In genomic region chr19:46824887-46825730, GRCh38 we compare ENCODE assay signal across 9 cellular contexts. TPM values are rescaled to one million over a fixed set of nuclear protein-coding genes. Genes with fewer than 3 reads are reported as not detected.
DNase-seq lines count a peak whose midpoint lies in the region; FAIRE-seq and TF ChIP-seq lines count a peak whose summit lies in the region.
"Had no signal": no experiment of that assay in that cellular context is flagged by ENCODE, and none has a peak within 500 bp of the region (broad histone marks: within the 10 kb centered on the region; RNA-seq: fewer than 3 reads in every experiment).

No MANE protein-coding gene starts in this region.

- peak overlapping the region in 3 of 4 donors; percentile 48 to 75 (median 51) for H3K27ac ChIP-seq in Peyer's patch
- H3K27ac ChIP-seq: SJCRH30 had no signal

- H3K36me3 Mint-ChIP-seq in immature natural killer cell = no peaks in the 10 kb centered on the region

- H3K4me1 ChIP-seq in Peyer's patch = peaks cover 7 to 23% (median 14%) of the 10 kb centered on the region in 4 donors

- no peak for TF ChIP-seq POLR2A in Peyer's patch (IDR thresholded peaks at IDR 0.05)

- DNase-seq in AG09309 (ENCODE audit: low read depth) = no peak
- peak in 1 of 3 donors; percentile 35 for DNase-seq in Peyer's patch
- peak in 1 of 3 donors; percentile 38 for DNase-seq in immature natural killer cell
- DNase-seq in NCI-H1694 (lab: John Stamatoyannopoulos, UW) = no peak
- DNase-seq in stimulated activated CD4-positive, alpha-beta T cell treated with anti-CD3 and anti-CD28 coated beads, Interleukin-12 subunit alpha, Interleukin-12 subunit beta, amount 100 ng/mL, for 4 hours = no peak
- no peak for DNase-seq in activated CD4-positive, alpha-beta T cell treated with anti-CD3 and anti-CD28 coated beads for 1 hour
- no peak for DNase-seq in D721Med (ENCODE audit: insufficient read length, low spot score)
- DNase-seq: SJCRH30 had no signal

- no peaks in the 10 kb centered on the region for H3K27me3 ChIP-seq in Peyer's patch
- H3K27me3 ChIP-seq: SJCRH30 had no signal

- no peaks in the 10 kb centered on the region for H3K9me3 Mint-ChIP-seq in immature natural killer cell

- no peaks in the 10 kb centered on the region for H3K9me3 ChIP-seq in Peyer's patch
- H3K9me3 ChIP-seq: SJCRH30 had no signal

- H3K4me1 Mint-ChIP-seq in immature natural killer cell = peaks cover 17 to 26% of the 10 kb centered on the region in 2 donors

- H3K4me3 Mint-ChIP-seq in immature natural killer cell = peak overlapping the region in 2 of 5 donors; percentile 3 to 18

- no peaks in the 10 kb centered on the region for H3K36me3 ChIP-seq in Peyer's patch
- H3K36me3 ChIP-seq: SJCRH30 had no signal

- H3K4me3 ChIP-seq in AG09309 (ENCODE audit: control insufficient read depth, low read depth, low read length) (no peak overlapping the region), Peyer's patch (no peak overlapping the region)
- H3K4me3 ChIP-seq: SJCRH30 had no signal

- TF ChIP-seq CTCF in AG09309 (IDR thresholded peaks at IDR 0.05; ENCODE audit: control insufficient read depth, insufficient read depth, low read depth, low read length, missing control alignments) = peak; percentile 13
- TF ChIP-seq CTCF in GM12872 (IDR thresholded peaks at IDR 0.05; ENCODE audit: insufficient read depth, low read depth, low read length) = 0 out of 3 replicates have a peak, but pooled peaks have one; percentile 8
- TF ChIP-seq CTCF in Peyer's patch (IDR thresholded peaks at IDR 0.05) = peak in 1 of 6 experiments; percentile 28
- no peak for TF ChIP-seq CTCF in D721Med (IDR thresholded peaks at IDR 0.05; ENCODE audit: insufficient read depth, missing control alignments)

- peak overlapping the region; percentile 5 to 75 (median 58) for H3K27ac Mint-ChIP-seq in immature natural killer cell

- peaks cover 0 to 2% (median 0%) of the 10 kb centered on the region in 3 donors for H3K27me3 Mint-ChIP-seq in immature natural killer cell (ENCODE audit: low read depth in 3 of 3)

- FAIRE-seq in D721Med (lab: Jason Lieb, UNC) = no peak

RNA-seq across cellular contexts. Expression of gene AP2S1, which starts 25.5 kb away (rescaled TPM):
- 10 to 100 TPM; 56.9 to 83.6 (median 64.5) TPM for total RNA-seq in Peyer's patch
- polyA plus RNA-seq in immature natural killer cell = 100 to 1,000 TPM in 1 of 3 donors, 10 to 100 TPM in 2; 86.8 to 116 (median 90.3) TPM

RNA-seq across cellular contexts. Expression of gene ARHGAP35, which starts 35.7 kb away (rescaled TPM):
- total RNA-seq in Peyer's patch = 100 to 1,000 TPM in 1 of 4 donors, 10 to 100 TPM in 3; 41.3 to 100 (median 85.4) TPM
- polyA plus RNA-seq in immature natural killer cell = 1 to 10 TPM; 1.5 to 6.9 (median 2.7) TPM

RNA-seq across cellular contexts. Expression of gene SLC1A5, which starts 36.7 kb away (rescaled TPM):
- 10 to 100 TPM; 19.8 to 34.7 (median 31.2) TPM for total RNA-seq in Peyer's patch
- 10 to 100 TPM; 17.4 to 37.7 (median 32.6) TPM for polyA plus RNA-seq in immature natural killer cell
